In genomic region chr14:69315302-69315701, GRCh38 we compare ENCODE assay signal across 17 cellular contexts. TPM values are rescaled to one million over a fixed set of nuclear protein-coding genes. Genes with fewer than 3 reads are reported as not detected.
A peak's percentile ranks its signal among the peaks of the same experiment; 100 is the strongest.
DNase-seq lines count a peak whose midpoint lies in the region; ATAC-seq, FAIRE-seq and TF ChIP-seq lines count a peak whose summit lies in the region.
"Had no signal": no experiment of that assay in that cellular context is flagged by ENCODE, and none has a peak within 500 bp of the region (broad histone marks: within the 10 kb centered on the region; RNA-seq: fewer than 3 reads in every experiment).

No MANE protein-coding gene starts in this region.

- H3K27ac ChIP-seq in A673 (ENCODE audit: low read depth, low read length, poor library complexity, severe bottlenecking) (no peak overlapping the region), K562 (ENCODE audit: extremely low read depth, low read depth, low read length) (no peak overlapping the region)
- H3K27ac ChIP-seq: BLaER1, parathyroid adenoma had no signal

- peaks cover 1% of the 10 kb centered on the region for H3K27me3 Mint-ChIP-seq in activated CD8-positive, alpha-beta T cell treated with anti-CD3 and anti-CD28 coated beads for 36 hours

- no peak for TF ChIP-seq RAD21 in K562 (CRISPR knock-in tag; conservative IDR thresholded peaks at IDR 0.05 in 1 of 2, IDR thresholded peaks at IDR 0.05 in 1 of 2)

- H3K4me1 ChIP-seq in A673 (ENCODE audit: insufficient read depth, low read length, poor library complexity, severe bottlenecking) (no peaks in the 10 kb centered on the region), K562 (replicated peaks in 1 of 2; ENCODE audit: control insufficient read depth in 2 of 2, insufficient read depth in 2 of 2, low read length in 2 of 2) (no peaks in the 10 kb centered on the region; a peak in 1 of 5 replicates), mucosa of descending colon (ENCODE audit: low read depth) (peaks cover 7% of the 10 kb centered on the region)

- peaks cover 3% of the 10 kb centered on the region for H3K27me3 ChIP-seq in A673 (replicated peaks; ENCODE audit: insufficient read depth, low read depth, low read length, poor library complexity)
- H3K27me3 ChIP-seq in K562 (ENCODE audit: control insufficient read depth in 2 of 2, insufficient read depth in 2 of 2, low read length in 2 of 2), result peaks cover 0 to 4% of the 10 kb centered on the region in 2 experiments; a peak in 2 of 5 replicates
- H3K27me3 ChIP-seq: BLaER1 had no signal

- ATAC-seq in K562, result no peak
- peak; percentile 64 for ATAC-seq in mucosa of descending colon
- no peak for ATAC-seq in activated CD8-positive, alpha-beta T cell treated with anti-CD3 and anti-CD28 coated beads for 36 hours
- ATAC-seq in HG02870 (IDR thresholded peaks at IDR 0.05; ENCODE audit: unreplicated experiment), result no peak

- H3K4me3 ChIP-seq in A673 (ENCODE audit: low read depth, low read length, poor library complexity, severe bottlenecking) (no peak overlapping the region), K562 (no peak overlapping the region), mucosa of descending colon (no peak overlapping the region)
- H3K4me3 ChIP-seq: BLaER1 had no signal

- no peaks in the 10 kb centered on the region for H3K9me3 Mint-ChIP-seq in activated CD8-positive, alpha-beta T cell treated with anti-CD3 and anti-CD28 coated beads for 36 hours
- H3K9me3 Mint-ChIP-seq: activated CD4-positive, alpha-beta T cell treated with anti-CD3 and anti-CD28 coated beads, Interleukin-2, amount 10 ng/mL, durations not matched to agents 7 days and 5 days had no signal

- FAIRE-seq in K562 (lab: Jason Lieb, UNC) (no peak), RCC 7860 (lab: Jason Lieb, UNC) (no peak), GM12892 (lab: Jason Lieb, UNC) (no peak)
- FAIRE-seq: astrocyte had no signal

- H3K9me3 ChIP-seq in A673 (ENCODE audit: low read depth, low read length, poor library complexity, severe bottlenecking) (no peaks in the 10 kb centered on the region), K562 (replicated peaks; ENCODE audit: control insufficient read depth, insufficient read depth, low read depth, low read length) (no peaks in the 10 kb centered on the region), mucosa of descending colon (no peaks in the 10 kb centered on the region)
- H3K9me3 ChIP-seq: BLaER1 had no signal

- CTCF ChIA-PET in A673 (lab: Charles Lee) (no interaction called here), K562 (lab: Yijun Ruan, JAX; ENCODE audit: low intra/inter-chr PET ratio) (no interaction called here)
- CTCF ChIA-PET in activated CD8-positive, alpha-beta T cell treated with anti-CD3 and anti-CD28 coated beads for 36 hours (lab: Charles Lee), result interaction anchor here (0.9 kb wide), 1 partner anchor 11 kb away, joined by 3 read pairs; no protein-coding TSS in a partner anchor

- no peak overlapping the region for H3K27ac Mint-ChIP-seq in activated CD8-positive, alpha-beta T cell treated with anti-CD3 and anti-CD28 coated beads for 36 hours
- H3K27ac Mint-ChIP-seq: activated CD4-positive, alpha-beta T cell treated with anti-CD3 and anti-CD28 coated beads, Interleukin-2, amount 10 ng/mL, durations not matched to agents 7 days and 5 days had no signal

- no peak overlapping the region for H2AFZ ChIP-seq in K562 (ENCODE audit: low read depth, low read length)
- H2AFZ ChIP-seq: parathyroid adenoma had no signal

- H3K4me1 Mint-ChIP-seq in activated CD8-positive, alpha-beta T cell treated with anti-CD3 and anti-CD28 coated beads for 36 hours (ENCODE audit: low read depth), result no peaks in the 10 kb centered on the region
- H3K4me1 Mint-ChIP-seq: activated CD4-positive, alpha-beta T cell treated with anti-CD3 and anti-CD28 coated beads, Interleukin-2, amount 10 ng/mL, durations not matched to agents 7 days and 5 days had no signal

- no peak overlapping the region for H3K9ac ChIP-seq in K562 (ENCODE audit: insufficient read depth in 1 of 2, low read depth in 2 of 2, low read length in 2 of 2)
- H3K9ac ChIP-seq: BLaER1, parathyroid adenoma had no signal

- no peak for TF ChIP-seq EP300 in K562 (IDR thresholded peaks at IDR 0.05; ENCODE audit: low read length)

- TF ChIP-seq POLR2A in K562 (conservative IDR thresholded peaks at IDR 0.05) (no peak), GM12892 (IDR thresholded peaks at IDR 0.05; ENCODE audit: low read depth, low read length) (no peak)

- WGBS in K562 (ENCODE audit: insufficient coverage, low coverage, missing lambda C conversion rate), result 0% methylated on average over 3 of the region's 4 CpGs

- TF ChIP-seq CTCF in A673 (conservative IDR thresholded peaks at IDR 0.05; ENCODE audit: low read depth, low read length) (no peak), K562 (IDR thresholded peaks at IDR 0.05 in 2 of 3, conservative IDR thresholded peaks at IDR 0.05 in 1 of 3; ENCODE audit: insufficient read depth in 2 of 3, low read depth in 1 of 3, low read length in 3 of 3) (no peak), mucosa of descending colon (IDR thresholded peaks at IDR 0.05) (no peak)
- no peak for TF ChIP-seq CTCF in activated CD8-positive, alpha-beta T cell treated with anti-CD3 and anti-CD28 coated beads for 36 hours (IDR thresholded peaks at IDR 0.05)

- no peaks in the 10 kb centered on the region for H3K79me2 ChIP-seq in K562 (ENCODE audit: control insufficient read depth, insufficient read depth, low read length)
- H3K79me2 ChIP-seq: parathyroid adenoma had no signal

- H3K36me3 ChIP-seq in A673 (ENCODE audit: insufficient read depth, low read length, poor library complexity, severe bottlenecking), result no peaks in the 10 kb centered on the region
- no peaks in the 10 kb centered on the region for H3K36me3 ChIP-seq in K562 (ENCODE audit: control insufficient read depth, insufficient read depth, low read length)
- H3K36me3 ChIP-seq in mucosa of descending colon (ENCODE audit: low read depth), result no peaks in the 10 kb centered on the region
- H3K36me3 ChIP-seq: BLaER1 had no signal

- no peaks in the 10 kb centered on the region for H4K20me1 ChIP-seq in K562 (replicated peaks; ENCODE audit: control insufficient read depth, insufficient read depth, low read length)
- H4K20me1 ChIP-seq: BLaER1 had no signal

- no peaks in the 10 kb centered on the region for H3K36me3 Mint-ChIP-seq in activated CD8-positive, alpha-beta T cell treated with anti-CD3 and anti-CD28 coated beads for 36 hours (ENCODE audit: low read depth)

- POLR2A ChIA-PET in A673 (lab: Charles Lee; ENCODE audit: low non-redundant PET), result interaction anchor here (0.5 kb wide), 1 partner anchor 165 kb away, joined by 5 read pairs; no protein-coding TSS in a partner anchor
- POLR2A ChIA-PET in K562 (lab: Yijun Ruan, JAX), result no interaction called here
- POLR2A ChIA-PET in activated CD8-positive, alpha-beta T cell treated with anti-CD3 and anti-CD28 coated beads for 36 hours (lab: Charles Lee), result interaction anchor here (0.6 kb wide), 1 partner anchor 373 kb away, joined by 3 read pairs; no protein-coding TSS in a partner anchor

- in situ Hi-C loops in K562 (cut with MboI), result no loop called here

- intact Hi-C loops in A673 (cut with micrococcal nuclease; ENCODE audit: unreplicated experiment) (no loop called here), K562 (cut with micrococcal nuclease) (no loop called here), mucosa of descending colon (cut with DNase I, micrococcal nuclease) (no loop called here)
- intact Hi-C loops in activated CD8-positive, alpha-beta T cell treated with anti-CD3 and anti-CD28 coated beads for 36 hours (cut with micrococcal nuclease), result no loop called here

- H3K4me3 Mint-ChIP-seq in activated CD8-positive, alpha-beta T cell treated with anti-CD3 and anti-CD28 coated beads for 36 hours, result no peak overlapping the region
- H3K4me3 Mint-ChIP-seq: activated CD4-positive, alpha-beta T cell treated with anti-CD3 and anti-CD28 coated beads, Interleukin-2, amount 10 ng/mL, durations not matched to agents 7 days and 5 days had no signal

- BruUV-seq in A673 (replicated peaks; lab: Mats Ljungman, UMichigan) (no TSS peak), K562 (replicated peaks; lab: Mats Ljungman, UMichigan) (no TSS peak)

- H3K9me1 ChIP-seq in K562 (ENCODE audit: control insufficient read depth, insufficient read depth, low read length), result no peaks in the 10 kb centered on the region

- peak; percentile 15 for DNase-seq in A673 (ENCODE audit: low spot score)
- DNase-seq in HT1080 (ENCODE audit: low read depth), result peak; percentile 9
- peak; percentile 13 to 21 (median 14) for DNase-seq in K562 (ENCODE audit: extremely low read depth in 1 of 4, low spot score in 3 of 4)
- no peak for DNase-seq in mucosa of descending colon
- DNase-seq in RCC 7860 (ENCODE audit: low spot score), result no peak
- no peak for DNase-seq in activated CD8-positive, alpha-beta T cell treated with anti-CD3 and anti-CD28 coated beads for 36 hours
- DNase-seq in GM12892 (ENCODE audit: insufficient read length), result no peak
- DNase-seq: activated CD4-positive, alpha-beta T cell treated with anti-CD3 and anti-CD28 coated beads, Interleukin-2, amount 10 ng/mL, durations not matched to agents 7 days and 5 days; activated effector memory CD4-positive, alpha-beta T cell treated with anti-CD3 and anti-CD28 coated beads, Interleukin-2, amount 50 U/mL, for 16 hours; NCI-H510A; SIG-M5; T-helper 9 cell had no signal

- H3K4me2 ChIP-seq in K562 (ENCODE audit: insufficient read depth, low read length), result no peak overlapping the region
- H3K4me2 ChIP-seq: BLaER1 had no signal

RNA-seq across cellular contexts. Expression of gene GALNT16, which starts 55.3 kb away (rescaled TPM):
- 0.32 and 0.63 TPM in 2 replicates for total RNA-seq in A673 (2021)
- total RNA-seq in HT1080 (2014; rRNA removed; shearing (Covaris generic)), result 7.8 and 12.6 TPM in 2 replicates
- polyA plus RNA-seq in HT1080 (2015; cell fraction: cytosol; rRNA removed), result 8.4 and 10.1 TPM in 2 replicates
- polyA plus RNA-seq in HT1080 (2015; cell fraction: nucleus; rRNA removed), result 17.7 and 19.4 TPM in 2 replicates
- 0.07 TPM in 1 of 2 replicates, not detected in the other for total RNA-seq in K562 (2011; cell fraction: chromatin; rRNA removed; ENCODE audit: low replicate concordance)
- total RNA-seq in K562 (2011; cell fraction: nucleolus; rRNA removed), result not detected in 2 replicates
- not detected in 2 replicates for total RNA-seq in K562 (2011; cell fraction: nucleoplasm; rRNA removed)
- not detected in 2 replicates for total RNA-seq in K562 (2014; rRNA removed)
- total RNA-seq in K562 (2014; rRNA removed; fragmentation: Illumina TruSeq; extraction: Trizol), result not detected in 2 replicates
- total RNA-seq in K562 (2015; rRNA removed; fragmentation: Illumina TruSeq; extraction: Trizol), result not detected in 2 replicates
- not detected in 2 replicates for total RNA-seq in K562 (2021)
- not detected in 2 replicates for polyA plus RNA-seq in K562 (2011; rRNA removed)
- polyA plus RNA-seq in K562 (2011; cell fraction: cytosol; rRNA removed), result not detected in 2 replicates
- polyA plus RNA-seq in K562 (2011; cell fraction: nucleus; rRNA removed), result not detected in 2 replicates
- polyA plus RNA-seq in K562 (2012), result not detected in 2 replicates
- polyA plus RNA-seq in K562 (2014; fragmentation: Illumina TruSeq; extraction: Trizol), result not detected in 2 replicates
- not detected for polyA plus RNA-seq in K562 (2014; fragmentation: Nextera tagmentation; extraction: Ambion mirVana)
- not detected in 2 replicates for polyA plus RNA-seq in K562 (2014; rRNA removed)
- polyA minus RNA-seq in K562 (2011; rRNA and poly(A)+ RNA removed), result not detected in 2 replicates
- polyA minus RNA-seq in K562 (2011; cell fraction: cytosol; rRNA and poly(A)+ RNA removed), result not detected in 2 replicates
- not detected in 2 replicates for polyA minus RNA-seq in K562 (2011; cell fraction: nucleus; rRNA and poly(A)+ RNA removed)
- total RNA-seq in mucosa of descending colon, result 1 to 10 TPM in 2 of 3 donors, under 1 TPM in 1; 0.87 to 6.4 (median 1.8) TPM
- not detected for total RNA-seq in activated CD8-positive, alpha-beta T cell treated with anti-CD3 and anti-CD28 coated beads for 36 hours
- polyA plus RNA-seq in GM12892 (2012; ENCODE audit: missing spikeins), result 0.21 TPM
- total RNA-seq: activated CD4-positive, alpha-beta T cell treated with anti-CD3 and anti-CD28 coated beads, Interleukin-2, amount 10 ng/mL, durations not matched to agents 7 days and 5 days; mononuclear cell had no signal

Comparison
In these comparisons a context has a peak if more than half of its experiments do, and no peak if none do; other contexts are left out.
1. DNase-seq: peak in A673 (single experiment), HT1080 (single experiment) and K562 (4 of 4); none in mucosa of descending colon (0 of 3), RCC 7860 (single experiment), activated CD8-positive, alpha-beta T cell treated with anti-CD3 and anti-CD28 coated beads for 36 hours (single experiment) and GM12892 (single experiment).